ENCODE assay signal across 8 cellular contexts in the genomic region with DNA sequence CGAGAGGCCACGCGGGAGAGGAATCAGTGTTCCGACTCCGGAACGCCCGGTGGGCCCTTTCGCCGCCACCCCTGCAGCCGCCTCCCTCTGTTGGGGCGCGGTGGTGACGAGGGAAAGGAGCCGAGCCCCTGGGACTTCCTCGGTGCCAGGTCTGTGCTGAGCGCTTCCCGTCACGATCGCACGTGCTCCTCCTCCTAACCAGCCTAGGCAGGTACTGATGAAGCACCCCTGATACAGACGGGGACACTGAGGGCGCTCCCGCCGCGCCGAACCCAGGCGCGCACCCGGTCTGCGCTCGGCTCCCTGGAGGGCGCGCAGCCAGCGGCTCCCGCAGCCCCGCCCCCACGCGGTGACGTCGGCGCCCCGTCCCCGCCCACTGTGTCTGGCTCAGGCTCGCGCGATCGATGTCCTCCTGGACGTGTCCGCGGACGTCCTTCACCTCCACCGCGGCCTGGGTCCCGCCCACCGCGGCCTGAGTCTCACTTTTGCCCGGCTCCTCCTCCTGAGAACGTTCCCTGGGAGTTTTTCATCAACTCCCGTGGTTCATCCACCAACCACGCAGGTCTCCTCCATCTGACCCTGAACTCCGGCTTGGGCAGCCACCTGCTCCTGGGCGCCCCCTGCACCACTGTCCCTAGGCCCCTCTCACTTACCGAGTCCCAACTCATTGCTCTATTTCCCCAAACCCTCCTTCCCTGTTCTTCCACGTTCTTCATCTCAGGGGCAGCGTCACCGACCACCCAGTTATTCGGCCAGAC. TPM values are rescaled to one million over a fixed set of nuclear protein-coding genes. Genes with fewer than 3 reads are reported as not detected.
DNase-seq lines count a peak whose midpoint lies in the region; ATAC-seq and TF ChIP-seq lines count a peak whose summit lies in the region.

No MANE protein-coding gene starts in this region.

- H3K4me3 Mint-ChIP-seq in neural crest cell: peak overlapping the region; percentile 91

- H3K4me1 Mint-ChIP-seq in neural crest cell: peaks cover 11% of the 10 kb centered on the region

- H4K20me1 ChIP-seq in PC-3 (ENCODE audit: low read length): no peaks in the 10 kb centered on the region

- peak overlapping the region; percentile 73 for H3K4me3 ChIP-seq in AG04449 (ENCODE audit: low read depth, low read length)
- H3K4me3 ChIP-seq in PC-3 (ENCODE audit: low read length): peak overlapping the region; percentile 56
- H3K4me3 ChIP-seq in fibroblast of villous mesenchyme (ENCODE audit: low read depth, low read length): peak overlapping the region; percentile 70
- H3K4me3 ChIP-seq in stomach smooth muscle (ENCODE audit: low read length in 2 of 2): peak overlapping the region; percentile 71 to 74

- peak overlapping the region; percentile 74 for H2AFZ ChIP-seq in PC-3 (ENCODE audit: low read length)

- CTCF ChIA-PET in AG04449 (lab: Yijun Ruan, JAX) (no interaction called here), PC-3 (lab: Charles Lee) (no interaction called here)

- H3K27ac ChIP-seq in PC-3 (ENCODE audit: low read length) (no peak overlapping the region), stomach smooth muscle (ENCODE audit: low read length) (no peak overlapping the region)

- H3K9ac ChIP-seq in PC-3 (ENCODE audit: low read length) (no peak overlapping the region), stomach smooth muscle (ENCODE audit: low read length in 2 of 2) (peak overlapping the region; percentile 28 to 29)

- POLR2A ChIA-PET in AG04449 (lab: Yijun Ruan, JAX) (interaction anchor here (0.5 kb wide), 1 partner anchor 31 kb away, joined by 3 read pairs; no protein-coding TSS in a partner anchor), PC-3 (lab: Charles Lee; ENCODE audit: unreplicated experiment) (no interaction called here)

- BruUV-seq in PC-3 (replicated peaks; lab: Mats Ljungman, UMichigan): no TSS peak

- DNase-seq in AG04449 (ENCODE audit: low read depth, low spot score) (no peak), PC-3 (peak; percentile 62), fibroblast of villous mesenchyme (ENCODE audit: low read depth) (peak; percentile 50), neural crest cell (ENCODE audit: low read depth, low spot score) (peak; percentile 83)
- peak; percentile 20 to 37 for DNase-seq in activated T-helper 1 cell treated with anti-CD3 and anti-CD28 coated beads, Interleukin-2, amount 50 U/mL, for 16 hours (ENCODE audit: low read depth in 1 of 2, low spot score in 1 of 2)

- H3K9me3 ChIP-seq in PC-3 (ENCODE audit: low read length) (no peaks in the 10 kb centered on the region), stomach smooth muscle (ENCODE audit: control insufficient read depth in 2 of 2, low read length in 2 of 2) (peaks cover 0 to 2% of the 10 kb centered on the region in 2 donors)

- no peak for TF ChIP-seq CTCF in AG04449 (IDR thresholded peaks at IDR 0.05; ENCODE audit: insufficient read depth, low read length, missing control alignments)
- TF ChIP-seq CTCF in PC-3 (conservative IDR thresholded peaks at IDR 0.05; ENCODE audit: low read depth, low read length): 0 out of 2 replicates have a peak, but pooled peaks have one; percentile 13
- TF ChIP-seq CTCF in fibroblast of villous mesenchyme (IDR thresholded peaks at IDR 0.05; ENCODE audit: insufficient read depth, low read depth, low read length): no peak
- TF ChIP-seq CTCF in neural crest cell (conservative IDR thresholded peaks at IDR 0.05): no peak

- H3K4me2 ChIP-seq in PC-3 (ENCODE audit: low read length): peak overlapping the region; percentile 73

- no peak overlapping the region for H3K27ac Mint-ChIP-seq in neural crest cell (ENCODE audit: unreplicated experiment)

- no peaks in the 10 kb centered on the region for H3K9me2 ChIP-seq in PC-3 (replicated peaks; ENCODE audit: low read length)

- ATAC-seq in GM18868 (IDR thresholded peaks at IDR 0.05; ENCODE audit: unreplicated experiment) (peak; percentile 65), HG03378 (IDR thresholded peaks at IDR 0.05; ENCODE audit: unreplicated experiment) (peak; percentile 45), PC-3 (peak; percentile 83)

- peaks cover 42% of the 10 kb centered on the region for H3K27me3 ChIP-seq in PC-3 (ENCODE audit: low read length)
- H3K27me3 ChIP-seq in stomach smooth muscle (ENCODE audit: control insufficient read depth in 1 of 2, insufficient read depth in 2 of 2, low read length in 2 of 2): peaks cover 17 to 23% of the 10 kb centered on the region in 2 donors

- intact Hi-C loops in PC-3 (cut with micrococcal nuclease): no loop called here

- no peaks in the 10 kb centered on the region for H3K79me2 ChIP-seq in PC-3 (ENCODE audit: low read length)

- peaks cover 67% of the 10 kb centered on the region for H3K27me3 Mint-ChIP-seq in neural crest cell (ENCODE audit: low read depth)

- H3K36me3 ChIP-seq in PC-3 (ENCODE audit: low read depth, low read length) (no peaks in the 10 kb centered on the region), stomach smooth muscle (ENCODE audit: control insufficient read depth in 2 of 2, insufficient read depth in 2 of 2, low read length in 2 of 2) (no peaks in the 10 kb centered on the region)

- peaks cover 3% of the 10 kb centered on the region; the same call in 1 of the 2 replicates for H3K4me1 ChIP-seq in PC-3 (ENCODE audit: insufficient read depth, low read length)
- peaks cover 11% of the 10 kb centered on the region for H3K4me1 ChIP-seq in stomach smooth muscle (ENCODE audit: control insufficient read depth, insufficient read depth, low read length)

- H3F3A ChIP-seq in PC-3 (ENCODE audit: low read length, unreplicated experiment): no peaks in the 10 kb centered on the region

- no peaks in the 10 kb centered on the region for H3K36me3 Mint-ChIP-seq in neural crest cell (ENCODE audit: low read depth)

- no peaks in the 10 kb centered on the region for H3K9me3 Mint-ChIP-seq in neural crest cell

RNA-seq across cellular contexts. Expression of a gene that starts 2.6 kb away (rescaled TPM):
- total RNA-seq in PC-3 (2014; rRNA removed) (1.3 TPM in 1 of 2 replicates, not detected in the other), fibroblast of villous mesenchyme (not detected in 2 replicates), neural crest cell (not detected in 2 replicates)

RNA-seq across cellular contexts. Expression of a gene that starts 12.4 kb away (rescaled TPM):
- total RNA-seq in PC-3 (2014; rRNA removed): not detected in 2 replicates
- total RNA-seq in fibroblast of villous mesenchyme: not detected in 2 replicates
- total RNA-seq in neural crest cell: 0.44 TPM in 1 of 2 replicates, not detected in the other

RNA-seq across cellular contexts. Expression of a gene that starts 18.8 kb away (rescaled TPM):
- not detected in 2 replicates for total RNA-seq in PC-3 (2014; rRNA removed)
- total RNA-seq in fibroblast of villous mesenchyme: not detected in 2 replicates
- not detected in 2 replicates for total RNA-seq in neural crest cell

RNA-seq across cellular contexts. Expression of a gene that starts 37.3 kb away (rescaled TPM):
- not detected in 2 replicates for total RNA-seq in PC-3 (2014; rRNA removed)
- total RNA-seq in fibroblast of villous mesenchyme: not detected in 2 replicates
- not detected in 2 replicates for total RNA-seq in neural crest cell

RNA-seq across cellular contexts. Expression of a gene that starts 45.7 kb away (rescaled TPM):
- total RNA-seq in PC-3 (2014; rRNA removed) (not detected in 2 replicates), fibroblast of villous mesenchyme (not detected in 2 replicates), neural crest cell (not detected in 2 replicates)
